8 cellular contexts compared by ENCODE assay signal in the genomic region with DNA sequence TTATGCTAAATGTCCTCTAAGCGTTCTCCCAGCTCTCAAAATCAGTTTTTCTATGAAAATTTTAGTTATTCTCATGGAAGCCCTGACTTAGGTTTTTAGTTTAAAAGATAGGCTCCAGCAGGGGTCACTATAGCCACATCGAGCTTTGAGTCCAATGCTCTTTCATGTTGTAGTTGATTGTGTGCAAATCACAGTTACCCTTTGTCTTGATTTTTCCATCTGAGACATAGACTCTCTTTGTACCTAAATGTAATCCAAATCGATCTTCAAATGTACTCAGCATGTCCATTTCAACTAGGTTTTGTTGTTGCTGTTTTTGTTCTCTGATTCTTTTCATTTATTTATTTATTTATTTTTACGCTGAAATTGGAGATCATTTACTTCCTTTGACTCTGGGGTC. TPM values are rescaled to one million over a fixed set of nuclear protein-coding genes. Genes with fewer than 3 reads are reported as not detected.
DNase-seq lines count a peak whose midpoint lies in the region; ATAC-seq, FAIRE-seq and TF ChIP-seq lines count a peak whose summit lies in the region.

No MANE protein-coding gene starts in this region.

- H3K4me3 ChIP-seq in A549 (no peak overlapping the region), GM12864 (ENCODE audit: low read depth, low read length) (no peak overlapping the region), fibroblast of the aortic adventitia (ENCODE audit: low read depth, low read length) (no peak overlapping the region)

- 25% methylated on average over 4 of the region's 4 CpGs for WGBS in A549 (ENCODE audit: missing lambda C conversion rate)

- peak; percentile 10 to 71 for DNase-seq in A549 (ENCODE audit: low read depth in 1 of 2, low spot score in 1 of 2)
- DNase-seq in GM12864 (ENCODE audit: low read depth) = peak; percentile 61
- peak; percentile 25 for DNase-seq in NCI-H510A (lab: John Stamatoyannopoulos, UW)
- peak; percentile 66 for DNase-seq in activated CD8-positive, alpha-beta T cell treated with anti-CD3 and anti-CD28 coated beads, Interleukin-2, amount 10 ng/mL, durations not matched to agents 7 days and 5 days
- peak; percentile 87 for DNase-seq in fibroblast of the aortic adventitia (ENCODE audit: low read depth)
- DNase-seq in osteocyte (ENCODE audit: extremely low spot score, unreplicated experiment) = no peak

- H3K4me2 ChIP-seq in A549 = no peak overlapping the region

- H3K36me3 Mint-ChIP-seq in activated CD8-positive, alpha-beta T cell treated with anti-CD3 and anti-CD28 coated beads, Interleukin-2, amount 10 ng/mL, durations not matched to agents 7 days and 5 days (ENCODE audit: low read depth) = no peaks in the 10 kb centered on the region
- no peaks in the 10 kb centered on the region for H3K36me3 Mint-ChIP-seq in osteocyte (ENCODE audit: unreplicated experiment)

- no peak overlapping the region for H3K4me3 Mint-ChIP-seq in activated CD8-positive, alpha-beta T cell treated with anti-CD3 and anti-CD28 coated beads, Interleukin-2, amount 10 ng/mL, durations not matched to agents 7 days and 5 days
- no peak overlapping the region for H3K4me3 Mint-ChIP-seq in osteocyte (ENCODE audit: unreplicated experiment)

- FAIRE-seq in A549 (lab: Jason Lieb, UNC) = peak; percentile 63

- TF ChIP-seq POLR2A in A549 (IDR thresholded peaks at IDR 0.05; ENCODE audit: low read length) = no peak

- ATAC-seq in A549 (peak; percentile 54 to 86; a peak in 4 of 6 replicates), HG03196 (IDR thresholded peaks at IDR 0.05; ENCODE audit: unreplicated experiment) (peak; percentile 58), GM19035 (IDR thresholded peaks at IDR 0.05; ENCODE audit: unreplicated experiment) (no peak)
- peak; percentile 47 for ATAC-seq in activated CD8-positive, alpha-beta T cell treated with anti-CD3 and anti-CD28 coated beads, Interleukin-2, amount 10 ng/mL, durations not matched to agents 7 days and 5 days

- no peaks in the 10 kb centered on the region for H3K9me3 Mint-ChIP-seq in activated CD8-positive, alpha-beta T cell treated with anti-CD3 and anti-CD28 coated beads, Interleukin-2, amount 10 ng/mL, durations not matched to agents 7 days and 5 days (ENCODE audit: insufficient read depth)
- H3K9me3 Mint-ChIP-seq in osteocyte (ENCODE audit: unreplicated experiment) = no peaks in the 10 kb centered on the region

- POLR2A ChIA-PET in A549 (lab: Yijun Ruan, JAX) = no interaction called here
- POLR2A ChIA-PET in activated CD8-positive, alpha-beta T cell treated with anti-CD3 and anti-CD28 coated beads, Interleukin-2, amount 10 ng/mL, durations not matched to agents 7 days and 5 days (lab: Charles Lee) = no interaction called here

- TF ChIP-seq RAD21 in A549 (conservative IDR thresholded peaks at IDR 0.05 in 1 of 2, IDR thresholded peaks at IDR 0.05 in 1 of 2) = peak; percentile 90 to 94

- H3K27ac Mint-ChIP-seq in activated CD8-positive, alpha-beta T cell treated with anti-CD3 and anti-CD28 coated beads, Interleukin-2, amount 10 ng/mL, durations not matched to agents 7 days and 5 days = no peak overlapping the region
- no peak overlapping the region for H3K27ac Mint-ChIP-seq in osteocyte (ENCODE audit: unreplicated experiment)

- TF ChIP-seq EP300 in A549 (IDR thresholded peaks at IDR 0.05) = no peak

- no peak overlapping the region for H3K27ac ChIP-seq in A549

- H3K4me1 Mint-ChIP-seq in activated CD8-positive, alpha-beta T cell treated with anti-CD3 and anti-CD28 coated beads, Interleukin-2, amount 10 ng/mL, durations not matched to agents 7 days and 5 days (ENCODE audit: low read depth) = no peaks in the 10 kb centered on the region
- H3K4me1 Mint-ChIP-seq in osteocyte (ENCODE audit: unreplicated experiment) = no peaks in the 10 kb centered on the region

- H3K4me1 ChIP-seq in A549 = no peaks in the 10 kb centered on the region

- CTCF ChIA-PET in A549 (lab: Yijun Ruan, JAX) = interaction anchor here (0.7 to 2.3 kb wide), 40 partner anchors 8 to 441 kb away, joined by 3 to 23 read pairs (median 4); a partner anchor contains a TSS
- CTCF ChIA-PET in activated CD8-positive, alpha-beta T cell treated with anti-CD3 and anti-CD28 coated beads, Interleukin-2, amount 10 ng/mL, durations not matched to agents 7 days and 5 days (lab: Charles Lee) = interaction anchor here (0.6 to 3.2 kb wide), 14 partner anchors 9 to 716 kb away, joined by 3 to 12 read pairs (median 4); a partner anchor contains a TSS

- H3K9me3 ChIP-seq in A549 = no peaks in the 10 kb centered on the region

- peak; percentile 97 for TF ChIP-seq CTCF in A549 (IDR thresholded peaks at IDR 0.05)
- TF ChIP-seq CTCF in GM12864 (IDR thresholded peaks at IDR 0.05; ENCODE audit: low read depth, low read length, missing control alignments) = peak; percentile 70
- TF ChIP-seq CTCF in fibroblast of the aortic adventitia (IDR thresholded peaks at IDR 0.05; ENCODE audit: insufficient read depth, low read length) = peak; percentile 68
- TF ChIP-seq CTCF in osteocyte (IDR thresholded peaks at IDR 0.05) = peak; percentile 90

- H3K27me3 Mint-ChIP-seq in activated CD8-positive, alpha-beta T cell treated with anti-CD3 and anti-CD28 coated beads, Interleukin-2, amount 10 ng/mL, durations not matched to agents 7 days and 5 days (ENCODE audit: low read depth) = no peaks in the 10 kb centered on the region
- H3K27me3 Mint-ChIP-seq in osteocyte (ENCODE audit: unreplicated experiment) = no peaks in the 10 kb centered on the region

TF ChIP-seq in A549, 52 proteins besides CTCF, POLR2A, EP300 and RAD21:
- TF ChIP-seq FOSB (CRISPR knock-in tag; IDR thresholded peaks at IDR 0.05) = no peak
- no peak for TF ChIP-seq MAFK (IDR thresholded peaks at IDR 0.05; ENCODE audit: partially characterized antibody)
- no peak for TF ChIP-seq RFX5 (IDR thresholded peaks at IDR 0.05)
- no peak for TF ChIP-seq NR3C1 (IDR thresholded peaks at IDR 0.05)
- TF ChIP-seq TP53 (CRISPR knock-in tag; IDR thresholded peaks at IDR 0.05) = no peak
- TF ChIP-seq SMC3 (IDR thresholded peaks at IDR 0.05) = peak; percentile 89

RNA-seq across cellular contexts. Expression of a gene that starts 26.4 kb away (rescaled TPM):
- 0.13 and 0.20 TPM in 2 replicates for polyA plus RNA-seq in A549 (2011; rRNA removed)
- polyA plus RNA-seq in A549 (2012; cell fraction: cytosol; rRNA removed) = not detected in 2 replicates
- 0.04 and 0.05 TPM in 2 replicates for polyA plus RNA-seq in A549 (2012; cell fraction: nucleus; rRNA removed)
- 0.03 to 0.06 TPM (median 0.05 TPM) in 3 replicates for polyA plus RNA-seq in A549 (2017; fragmentation: RNase III; extraction: RNeasy Plus Mini Kit Qiagen cat#74134 plus additional on column Dnase treatment)
- not detected in 2 replicates for polyA minus RNA-seq in A549 (2011; rRNA and poly(A)+ RNA removed)
- total RNA-seq in activated CD8-positive, alpha-beta T cell treated with anti-CD3 and anti-CD28 coated beads, Interleukin-2, amount 10 ng/mL, durations not matched to agents 7 days and 5 days = not detected
- total RNA-seq in fibroblast of the aortic adventitia (ENCODE audit: low replicate concordance) = 0.08 and 0.18 TPM in 2 replicates
- total RNA-seq in osteocyte = 0.89 and 1.1 TPM in 2 replicates
